Comparison of ENCODE assay signal across 19 cellular contexts in genomic region chrX:53125506-53125905, GRCh38.
"Had no signal": no experiment of that assay in that cellular context is flagged by ENCODE, and none has a peak within 500 bp of the region (broad histone marks: within the 10 kb centered on the region; RNA-seq: fewer than 3 reads in every experiment).

No MANE protein-coding gene starts in this region.

- H3K27me3 Mint-ChIP-seq: activated CD4-positive, alpha-beta memory T cell treated with anti-CD3 and anti-CD28 coated beads for 36 hours; activated naive CD4-positive, alpha-beta T cell treated with anti-CD3 and anti-CD28 coated beads, Interleukin-2, amount 10 ng/mL, durations not matched to agents 7 days and 5 days; memory B cell; type B pancreatic cell had no signal

- ATAC-seq: left cardiac atrium had no signal

- H3K36me3 ChIP-seq: colonic mucosa, sigmoid colon, thoracic aorta, vagina had no signal

- H3K9me3 ChIP-seq: colonic mucosa, sigmoid colon, thoracic aorta, vagina had no signal

- DNase-seq: activated CD4-positive, alpha-beta memory T cell treated with anti-CD3 and anti-CD28 coated beads for 36 hours; activated CD4-positive, alpha-beta T cell treated with anti-CD3 and anti-CD28 coated beads for 48 hours; activated effector memory CD4-positive, alpha-beta T cell treated with anti-CD3 and anti-CD28 coated beads, Interleukin-2, amount 50 U/mL, for 16 hours; activated naive CD4-positive, alpha-beta T cell treated with anti-CD3 and anti-CD28 coated beads, Interleukin-2, amount 10 ng/mL, durations not matched to agents 7 days and 5 days; colonic mucosa; endodermal cell; foreskin melanocyte; left cardiac atrium; posterior cingulate gyrus; sigmoid colon; stimulated activated CD4-positive, alpha-beta T cell treated with anti-CD3 and anti-CD28 coated beads, Interleukin-4, amount 100 ng/mL, for 1 hour; stimulated activated naive CD4-positive, alpha-beta T cell treated with Interleukin-2 at 50 U/mL for 16 hours; SW 1271 had no signal

- H3K4me1 Mint-ChIP-seq: endodermal cell, nephron had no signal

- H3K4me1 ChIP-seq: colonic mucosa, sigmoid colon, vagina had no signal

- H3K27ac Mint-ChIP-seq: activated CD4-positive, alpha-beta memory T cell treated with anti-CD3 and anti-CD28 coated beads for 36 hours; activated naive CD4-positive, alpha-beta T cell treated with anti-CD3 and anti-CD28 coated beads, Interleukin-2, amount 10 ng/mL, durations not matched to agents 7 days and 5 days; endodermal cell; memory B cell; nephron; type B pancreatic cell had no signal

- H3K9me3 Mint-ChIP-seq: activated CD4-positive, alpha-beta memory T cell treated with anti-CD3 and anti-CD28 coated beads for 36 hours; activated naive CD4-positive, alpha-beta T cell treated with anti-CD3 and anti-CD28 coated beads, Interleukin-2, amount 10 ng/mL, durations not matched to agents 7 days and 5 days; type B pancreatic cell had no signal

- H3K27me3 ChIP-seq: colonic mucosa, sigmoid colon, vagina had no signal

- H3K36me3 Mint-ChIP-seq: activated CD4-positive, alpha-beta memory T cell treated with anti-CD3 and anti-CD28 coated beads for 36 hours; type B pancreatic cell had no signal

- H3K4me3 Mint-ChIP-seq: activated CD4-positive, alpha-beta memory T cell treated with anti-CD3 and anti-CD28 coated beads for 36 hours; activated naive CD4-positive, alpha-beta T cell treated with anti-CD3 and anti-CD28 coated beads, Interleukin-2, amount 10 ng/mL, durations not matched to agents 7 days and 5 days; endodermal cell; memory B cell; nephron; type B pancreatic cell had no signal

- H3K27ac ChIP-seq: colonic mucosa, epithelial cell of prostate, sigmoid colon, thoracic aorta, vagina had no signal

- H3K4me3 ChIP-seq: colonic mucosa, sigmoid colon, thoracic aorta, vagina had no signal
